Comparison of ENCODE assay signal across 20 cellular contexts in the genomic region with DNA sequence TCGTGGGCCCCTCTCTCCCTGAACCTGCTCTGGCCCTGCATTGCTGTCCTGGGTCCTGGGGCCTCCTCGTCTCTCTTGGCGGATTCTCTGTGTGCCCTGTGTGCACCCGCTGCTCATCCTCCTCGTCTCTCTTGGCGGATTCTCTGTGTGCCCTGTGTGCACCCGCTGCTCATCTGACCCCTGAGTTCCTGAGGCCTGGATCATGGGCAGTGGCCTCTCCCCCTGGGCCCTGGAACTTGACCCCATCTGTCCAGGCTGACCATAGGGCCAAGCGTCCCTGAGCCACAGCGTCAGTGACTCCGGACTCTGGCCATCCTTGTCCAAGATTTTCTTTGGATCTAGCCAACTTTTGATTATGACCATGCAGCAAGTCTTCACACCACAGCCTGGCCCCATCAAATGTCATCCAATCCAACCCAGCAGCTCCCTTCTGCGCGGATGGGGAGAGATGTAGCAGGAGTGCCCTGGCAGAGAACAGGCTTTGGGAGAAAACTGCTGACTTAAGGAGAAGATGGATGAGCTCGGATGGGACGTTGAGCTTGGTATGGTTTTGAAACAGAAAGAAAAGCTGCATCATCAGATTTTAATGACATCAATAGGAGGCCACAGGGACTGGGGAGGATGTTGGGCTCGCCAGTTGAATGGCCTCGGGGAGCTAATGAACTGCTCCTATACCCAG.
DNase-seq lines count a peak whose midpoint lies in the region; ATAC-seq and TF ChIP-seq lines count a peak whose summit lies in the region.
"Had no signal": no experiment of that assay in that cellular context is flagged by ENCODE, and none has a peak within 500 bp of the region (broad histone marks: within the 10 kb centered on the region; RNA-seq: fewer than 3 reads in every experiment).

No MANE protein-coding gene starts in this region.

- H3K9me3 Mint-ChIP-seq in progenitor cell of endocrine pancreas (ENCODE audit: low read depth) (no peaks in the 10 kb centered on the region), MCF 10A (ENCODE audit: unreplicated experiment) (no peaks in the 10 kb centered on the region)

- H3K4me1 Mint-ChIP-seq in progenitor cell of endocrine pancreas (ENCODE audit: low read depth) (peaks cover 5% of the 10 kb centered on the region), MCF 10A (ENCODE audit: insufficient read depth, unreplicated experiment) (no peaks in the 10 kb centered on the region)
- H3K4me1 Mint-ChIP-seq: CD4-positive, CD25-positive, alpha-beta regulatory T cell had no signal

- ATAC-seq in left lobe of liver (no peak), sciatic nerve (no peak)

- CTCF ChIA-PET in MCF 10A (lab: Yijun Ruan, JAX) = interaction anchor here (0.5 to 1.0 kb wide), 2 partner anchors 10 to 263 kb away, joined by 3 read pairs; no protein-coding TSS in a partner anchor

- TF ChIP-seq CTCF in progenitor cell of endocrine pancreas (IDR thresholded peaks at IDR 0.05; ENCODE audit: unreplicated experiment) (no peak), MCF 10A (IDR thresholded peaks at IDR 0.05; ENCODE audit: unreplicated experiment) (no peak)

- BruUV-seq in MCF 10A (replicated peaks; lab: Mats Ljungman, UMichigan) = no TSS peak

- H3K36me3 Mint-ChIP-seq in progenitor cell of endocrine pancreas (ENCODE audit: insufficient read depth) (no peaks in the 10 kb centered on the region), MCF 10A (ENCODE audit: insufficient read depth, unreplicated experiment) (no peaks in the 10 kb centered on the region)
- H3K36me3 Mint-ChIP-seq: CD4-positive, CD25-positive, alpha-beta regulatory T cell had no signal

- DNase-seq in activated effector memory CD4-positive, alpha-beta T cell treated with anti-CD3 and anti-CD28 coated beads, Interleukin-2, amount 50 U/mL, for 16 hours = peak; percentile 30
- no peak for DNase-seq in activated effector memory CD4-positive, alpha-beta T cell treated with Interleukin-2 at 50 U/mL for 16 hours
- peak; percentile 15 for DNase-seq in left lobe of liver (ENCODE audit: low spot score)
- DNase-seq in sciatic nerve (ENCODE audit: low spot score) = peak; percentile 22
- no peak for DNase-seq in progenitor cell of endocrine pancreas (ENCODE audit: low spot score, unreplicated experiment)
- no peak for DNase-seq in HT-29 (ENCODE audit: low spot score)
- no peak for DNase-seq in globus pallidus (ENCODE audit: low spot score)
- no peak for DNase-seq in MCF 10A (ENCODE audit: unreplicated experiment)
- DNase-seq: 8988T; CD4-positive, CD25-positive, alpha-beta regulatory T cell; COR-L47; DMS 273 treated with DMSO at 0.1 percent for 48 hours; GM23248; HCEC 1CT; KBM-7; NCI-H1417 treated with DMSO at 0.1 percent for 48 hours; NCI-H187 treated with DMSO at 0.1 percent for 48 hours; NCI-H226; NCI-H524 treated with DMSO at 0.1 percent for 48 hours had no signal

- H3K27ac Mint-ChIP-seq in progenitor cell of endocrine pancreas (no peak overlapping the region), MCF 10A (ENCODE audit: low read depth, unreplicated experiment) (no peak overlapping the region)
- H3K27ac Mint-ChIP-seq: B cell; CD4-positive, CD25-positive, alpha-beta regulatory T cell had no signal

- intact Hi-C loops in sciatic nerve (cut with DNase I) = no loop called here
- intact Hi-C loops in MCF 10A (cut with micrococcal nuclease) = no loop called here

- H3K27me3 Mint-ChIP-seq in progenitor cell of endocrine pancreas = peaks cover 35% of the 10 kb centered on the region
- no peaks in the 10 kb centered on the region for H3K27me3 Mint-ChIP-seq in MCF 10A (ENCODE audit: insufficient read depth, unreplicated experiment)
- H3K27me3 Mint-ChIP-seq: B cell; CD4-positive, CD25-positive, alpha-beta regulatory T cell had no signal

- POLR2A ChIA-PET in MCF 10A (lab: Yijun Ruan, JAX) = no interaction called here

- H3K4me3 Mint-ChIP-seq in progenitor cell of endocrine pancreas (ENCODE audit: low read depth) = no peak overlapping the region
- no peak overlapping the region for H3K4me3 Mint-ChIP-seq in MCF 10A (ENCODE audit: unreplicated experiment)
- H3K4me3 Mint-ChIP-seq: B cell; CD4-positive, CD25-positive, alpha-beta regulatory T cell had no signal

Comparison
In these comparisons a context has a peak if more than half of its experiments do, and no peak if none do; other contexts are left out.
1. DNase-seq: peak in activated effector memory CD4-positive, alpha-beta T cell treated with anti-CD3 and anti-CD28 coated beads, Interleukin-2, amount 50 U/mL, for 16 hours (single experiment), left lobe of liver (single experiment) and sciatic nerve (single experiment); none in activated effector memory CD4-positive, alpha-beta T cell treated with Interleukin-2 at 50 U/mL for 16 hours (single experiment), progenitor cell of endocrine pancreas (single experiment), HT-29 (single experiment), globus pallidus (single experiment) and MCF 10A (single experiment).